In genomic region chr2:57693965-57694364, GRCh38 we compare ENCODE assay signal across 31 cellular contexts.
"Had no signal": no experiment of that assay in that cellular context is flagged by ENCODE, and none has a peak within 500 bp of the region (broad histone marks: within the 10 kb centered on the region; RNA-seq: fewer than 3 reads in every experiment).

No MANE protein-coding gene starts in this region.

- H3K36me3 ChIP-seq: adrenal gland, esophagus squamous epithelium, gastroesophageal sphincter, heart right ventricle, WERI-Rb-1 had no signal

- H2AFZ ChIP-seq: hepatocyte had no signal

- H3K27ac ChIP-seq: adrenal gland, body of pancreas, epithelial cell of prostate, esophagus squamous epithelium, gastroesophageal sphincter, heart right ventricle, hepatocyte, WERI-Rb-1 had no signal

- H3K4me1 ChIP-seq: adrenal gland, body of pancreas, esophagus squamous epithelium, gastroesophageal sphincter, heart right ventricle had no signal

- H3K4me3 ChIP-seq: adrenal gland, body of pancreas, esophagus squamous epithelium, gastroesophageal sphincter, heart right ventricle, hepatocyte had no signal

- H3K4me2 ChIP-seq: hepatocyte had no signal

- DNase-seq: activated CD4-positive, alpha-beta memory T cell treated with anti-CD3 and anti-CD28 coated beads for 36 hours; activated CD4-positive, alpha-beta T cell treated with anti-CD3 and anti-CD28 coated beads for 36 hours; activated CD4-positive, alpha-beta T cell treated with anti-CD3 and anti-CD28 coated beads, Interleukin-2, amount 10 ng/mL, durations not matched to agents 24 days and 14 days; activated CD4-positive, CD25-positive, alpha-beta regulatory T cell; activated CD4-positive, CD25-positive, alpha-beta regulatory T cell treated with anti-CD3 and anti-CD28 coated beads, Interleukin-2, amount 50 U/mL, for 72 hours; activated CD8-positive, alpha-beta memory T cell treated with anti-CD3 and anti-CD28 coated beads, Interleukin-2, amount 10 ng/mL, durations not matched to agents 7 days and 5 days; activated CD8-positive, alpha-beta memory T cell treated with anti-CD3 and anti-CD28 coated beads, Interleukin-2, amount 50 U/mL, for 4 hours; activated CD8-positive, alpha-beta T cell treated with anti-CD3 and anti-CD28 coated beads, Interleukin-2, amount 10 ng/mL, durations not matched to agents 7 days and 5 days; activated effector memory CD4-positive, alpha-beta T cell treated with anti-CD3 and anti-CD28 coated beads, Interleukin-2, amount 50 U/mL, for 16 hours; activated naive CD4-positive, alpha-beta T cell treated with anti-CD3 and anti-CD28 coated beads for 36 hours; activated naive CD8-positive, alpha-beta T cell treated with anti-CD3 and anti-CD28 coated beads for 36 hours; activated naive CD8-positive, alpha-beta T cell treated with anti-CD3 and anti-CD28 coated beads, Interleukin-2, amount 50 U/mL, for 24 hours; activated T-cell treated with anti-CD3 and anti-CD28 coated beads, Interleukin-2, amount 50 U/mL, for 1 hour; activated T-cell treated with anti-CD3 and anti-CD28 coated beads, Interleukin-2, amount 50 U/mL, for 48 hours; adrenal gland; amygdala; aorta; body of pancreas; caudate nucleus; cortex of kidney; effector CD8-positive, alpha-beta T cell; esophagus squamous epithelium; foreskin melanocyte; heart right ventricle; T1000; WERI-Rb-1 had no signal

- H3K27me3 ChIP-seq: adrenal gland, body of pancreas, esophagus squamous epithelium, gastroesophageal sphincter, heart right ventricle, hepatocyte had no signal

- FAIRE-seq: colon, endothelial cell of umbilical vein had no signal

- ATAC-seq: activated CD4-positive, alpha-beta T cell treated with anti-CD3 and anti-CD28 coated beads for 36 hours; activated CD8-positive, alpha-beta memory T cell treated with anti-CD3 and anti-CD28 coated beads, Interleukin-2, amount 10 ng/mL, durations not matched to agents 7 days and 5 days; activated CD8-positive, alpha-beta T cell treated with anti-CD3 and anti-CD28 coated beads, Interleukin-2, amount 10 ng/mL, durations not matched to agents 7 days and 5 days; activated naive CD8-positive, alpha-beta T cell treated with anti-CD3 and anti-CD28 coated beads, Interleukin-2, amount 50 U/mL, for 24 hours; body of pancreas; gastroesophageal sphincter; heart right ventricle had no signal

- H3K79me2 ChIP-seq: hepatocyte had no signal
